8 cellular contexts compared by ENCODE assay signal in genomic region chr5:73387630-73388370, GRCh38.
A peak's percentile ranks its signal among the peaks of the same experiment; 100 is the strongest.
DNase-seq lines count a peak whose midpoint lies in the region; ATAC-seq lines count a peak whose summit lies in the region.

No MANE protein-coding gene starts in this region.

- peaks cover 22% of the 10 kb centered on the region for H3K4me1 Mint-ChIP-seq in activated CD4-positive, alpha-beta T cell treated with anti-CD3 and anti-CD28 coated beads, Interleukin-2, amount 10 ng/mL, durations not matched to agents 24 days and 14 days

- peaks cover 8% of the 10 kb centered on the region for H3K36me3 Mint-ChIP-seq in activated CD4-positive, alpha-beta T cell treated with anti-CD3 and anti-CD28 coated beads, Interleukin-2, amount 10 ng/mL, durations not matched to agents 24 days and 14 days (ENCODE audit: low read depth)

- peak; percentile 87 for ATAC-seq in HG02623 (IDR thresholded peaks at IDR 0.05; ENCODE audit: unreplicated experiment)
- ATAC-seq in esophagus mucosa: peak; percentile 32
- no peak for ATAC-seq in left lobe of liver

- DNase-seq in activated CD4-positive, alpha-beta T cell treated with anti-CD3 and anti-CD28 coated beads, Interleukin-2, amount 10 ng/mL, durations not matched to agents 24 days and 14 days: peak; percentile 90
- no peak for DNase-seq in activated CD4-positive, alpha-beta T cell treated with anti-CD3 and anti-CD28 coated beads for 1 hour
- DNase-seq in NCI-H187 (lab: John Stamatoyannopoulos, UW) (peak; percentile 29 to 35), left lobe of liver (ENCODE audit: low spot score) (no peak), cortex of kidney (lab: John Stamatoyannopoulos, UW) (no peak), GOT3 (lab: John Stamatoyannopoulos, UW) (no peak)

- peaks cover 53% of the 10 kb centered on the region for H3K27me3 Mint-ChIP-seq in activated CD4-positive, alpha-beta T cell treated with anti-CD3 and anti-CD28 coated beads, Interleukin-2, amount 10 ng/mL, durations not matched to agents 24 days and 14 days

- peak overlapping the region; percentile 22 for H3K27ac Mint-ChIP-seq in activated CD4-positive, alpha-beta T cell treated with anti-CD3 and anti-CD28 coated beads, Interleukin-2, amount 10 ng/mL, durations not matched to agents 24 days and 14 days

- peaks cover 18% of the 10 kb centered on the region for H3K9me3 Mint-ChIP-seq in activated CD4-positive, alpha-beta T cell treated with anti-CD3 and anti-CD28 coated beads, Interleukin-2, amount 10 ng/mL, durations not matched to agents 24 days and 14 days

- H3K4me3 Mint-ChIP-seq in activated CD4-positive, alpha-beta T cell treated with anti-CD3 and anti-CD28 coated beads, Interleukin-2, amount 10 ng/mL, durations not matched to agents 24 days and 14 days: peak overlapping the region; percentile 59

- intact Hi-C loops in activated CD4-positive, alpha-beta T cell treated with anti-CD3 and anti-CD28 coated beads, Interleukin-2, amount 10 ng/mL, durations not matched to agents 24 days and 14 days (cut with micrococcal nuclease): no loop called here

Comparison
In these comparisons a context has a peak if more than half of its experiments do, and no peak if none do; other contexts are left out.
1. DNase-seq: peak in activated CD4-positive, alpha-beta T cell treated with anti-CD3 and anti-CD28 coated beads, Interleukin-2, amount 10 ng/mL, durations not matched to agents 24 days and 14 days (single experiment) and NCI-H187 (2 of 2); none in activated CD4-positive, alpha-beta T cell treated with anti-CD3 and anti-CD28 coated beads for 1 hour (single experiment), left lobe of liver (single experiment), cortex of kidney (single experiment) and GOT3 (single experiment).